In the genomic region with DNA sequence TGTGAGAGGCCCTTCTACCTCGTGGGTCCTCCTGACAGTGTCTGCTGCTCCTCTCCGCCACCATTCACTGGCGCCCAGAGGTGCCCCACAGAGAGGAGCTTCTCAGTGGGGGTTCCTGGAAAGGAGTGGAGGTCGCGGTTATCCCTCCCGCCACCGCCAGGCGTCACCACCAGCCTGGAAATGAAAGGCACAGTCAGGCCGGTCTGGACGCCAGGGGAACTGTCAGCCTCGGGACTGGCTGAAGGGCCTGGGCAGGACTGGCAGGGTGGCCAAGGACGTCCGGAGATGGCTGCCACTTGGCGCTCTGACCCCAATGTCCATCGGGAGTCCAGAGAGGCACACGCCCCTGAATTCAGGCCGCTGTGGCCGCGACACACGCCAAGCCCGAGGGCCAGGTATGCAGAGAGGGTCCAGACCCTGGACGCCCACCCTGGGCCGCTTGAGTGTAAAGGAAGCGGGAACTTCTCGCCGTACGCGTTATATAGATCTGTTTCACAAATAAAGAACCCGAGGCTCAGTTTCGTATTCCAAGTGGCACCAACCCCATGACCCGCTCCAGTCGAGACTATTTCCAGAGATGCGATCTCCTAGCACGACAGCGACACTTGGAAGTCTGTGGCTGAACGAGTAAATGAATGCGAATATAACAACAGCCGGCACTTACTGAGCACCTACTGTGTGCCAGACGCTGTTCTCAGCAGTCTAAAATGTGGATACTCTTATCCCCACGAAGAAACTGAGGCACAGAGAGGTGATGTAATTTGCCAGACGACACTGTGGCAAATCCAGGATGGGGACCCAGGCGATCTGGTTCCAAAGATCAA, we compare ENCODE assay signal across 8 cellular contexts. TPM values are rescaled to one million over a fixed set of nuclear protein-coding genes. Genes with fewer than 3 reads are reported as not detected.
DNase-seq lines count a peak whose midpoint lies in the region; ATAC-seq and TF ChIP-seq lines count a peak whose summit lies in the region.

No MANE protein-coding gene starts in this region.

- ATAC-seq in naive thymus-derived CD4-positive, alpha-beta T cell = peak; percentile 64
- no peak for ATAC-seq in GM18517 (IDR thresholded peaks at IDR 0.05; ENCODE audit: unreplicated experiment)

- peaks cover 0 to 28% (median 15%) of the 10 kb centered on the region in 7 donors for H3K4me1 Mint-ChIP-seq in naive thymus-derived CD4-positive, alpha-beta T cell

- POLR2A ChIA-PET in naive thymus-derived CD4-positive, alpha-beta T cell (lab: Charles Lee) = interaction anchor here (0.7 kb wide), 1 partner anchor 141 kb away, joined by 3 read pairs; no protein-coding TSS in a partner anchor

- no peaks in the 10 kb centered on the region for H3K9me3 Mint-ChIP-seq in naive thymus-derived CD4-positive, alpha-beta T cell

- H3K4me3 ChIP-seq in naive thymus-derived CD4-positive, alpha-beta T cell (ENCODE audit: low read length) = peak overlapping the region; percentile 15

- DNase-seq in GM04504 (ENCODE audit: low read depth) (peak; percentile 61), HT1080 (ENCODE audit: low read depth) (peak; percentile 72), fibroblast of gingiva (ENCODE audit: low read depth) (peak; percentile 72)
- peak; percentile 94 to 95 for DNase-seq in activated T-cell treated with anti-CD3 and anti-CD28 coated beads, Interleukin-2, amount 50 U/mL, for 48 hours
- DNase-seq in naive thymus-derived CD4-positive, alpha-beta T cell = peak; percentile 50 to 88 (median 72)
- DNase-seq in stimulated activated CD8-positive, alpha-beta memory T cell treated with anti-CD3 and anti-CD28 coated beads, Interleukin-7, amount 100 ng/mL, for 4 hours (ENCODE audit: low read depth in 2 of 2) = peak; percentile 65 to 70

- H3K36me3 Mint-ChIP-seq in naive thymus-derived CD4-positive, alpha-beta T cell = no peaks in the 10 kb centered on the region

- H3K4me3 Mint-ChIP-seq in naive thymus-derived CD4-positive, alpha-beta T cell = peak overlapping the region; percentile 53 to 80 (median 70)

- peaks cover under 1 to 38% (median 4%) of the 10 kb centered on the region in 5 donors for H3K27me3 Mint-ChIP-seq in naive thymus-derived CD4-positive, alpha-beta T cell

- H3K27ac Mint-ChIP-seq in naive thymus-derived CD4-positive, alpha-beta T cell = peak overlapping the region in 1 of 9 donors; percentile 7

- intact Hi-C loops in naive thymus-derived CD4-positive, alpha-beta T cell (cut with micrococcal nuclease) = loop anchor here (1.0 to 2.0 kb wide), 3 partner anchors 221 to 430 kb away; partner anchors contain the start of gene KAT7 (in 2 of the 2)

- H3K9me3 ChIP-seq in naive thymus-derived CD4-positive, alpha-beta T cell (ENCODE audit: control insufficient read depth in 2 of 3, low read length in 3 of 3) = no peaks in the 10 kb centered on the region

- H3K4me1 ChIP-seq in naive thymus-derived CD4-positive, alpha-beta T cell (ENCODE audit: control insufficient read depth in 2 of 2, insufficient read depth in 2 of 2, low read length in 2 of 2) = peaks cover 6 to 7% of the 10 kb centered on the region in 2 donors

- H3K27ac ChIP-seq in naive thymus-derived CD4-positive, alpha-beta T cell (ENCODE audit: low read depth, low read length) = no peak overlapping the region

- CTCF ChIA-PET in naive thymus-derived CD4-positive, alpha-beta T cell (lab: Charles Lee) = interaction anchor here (0.6 to 1.6 kb wide), 16 partner anchors 11 to 448 kb away, joined by 3 to 12 read pairs (median 4); partner anchors contain the start of gene SLC35B1

- no peaks in the 10 kb centered on the region for H3K27me3 ChIP-seq in naive thymus-derived CD4-positive, alpha-beta T cell (ENCODE audit: control insufficient read depth in 2 of 2, insufficient read depth in 2 of 2, low read length in 2 of 2)

- no peaks in the 10 kb centered on the region for H3K36me3 ChIP-seq in naive thymus-derived CD4-positive, alpha-beta T cell (ENCODE audit: control insufficient read depth in 2 of 3, insufficient read depth in 3 of 3, low read length in 3 of 3)

TF ChIP-seq in PFSK-1, 5 proteins besides CTCF, POLR2A, EP300 and RAD21:
- TF ChIP-seq SIN3A (IDR thresholded peaks at IDR 0.05; ENCODE audit: borderline replicate concordance, insufficient read depth, low read length) = no peak
- TF ChIP-seq FOXP2 (optimal IDR thresholded peaks at IDR 0.05; ENCODE audit: borderline replicate concordance, extremely low read depth, extremely low read length, insufficient read depth) = peak; percentile 68

RNA-seq across cellular contexts. Expression of gene NXPH3, which starts 7.6 kb away (rescaled TPM):
- total RNA-seq in HT1080 (2014; rRNA removed; shearing (Covaris generic)) = 0.06 and 0.70 TPM in 2 replicates
- 0.06 and 0.25 TPM in 2 replicates for polyA plus RNA-seq in HT1080 (2015; cell fraction: cytosol; rRNA removed)
- polyA plus RNA-seq in HT1080 (2015; cell fraction: nucleus; rRNA removed) = 0.14 TPM in 1 of 2 replicates, not detected in the other
- polyA plus RNA-seq in PFSK-1 (2012; ENCODE audit: insufficient read length, low read depth) = not detected
- total RNA-seq in naive thymus-derived CD4-positive, alpha-beta T cell = not detected
- not detected for polyA plus RNA-seq in naive thymus-derived CD4-positive, alpha-beta T cell
